ENCODE assay signal across 14 cellular contexts in genomic region chr12:68761442-68761812, GRCh38. TPM values are rescaled to one million over a fixed set of nuclear protein-coding genes. Genes with fewer than 3 reads are reported as not detected.
A peak's percentile ranks its signal among the peaks of the same experiment; 100 is the strongest.
DNase-seq lines count a peak whose midpoint lies in the region; ATAC-seq and TF ChIP-seq lines count a peak whose summit lies in the region.
"Had no signal": no experiment of that assay in that cellular context is flagged by ENCODE, and none has a peak within 500 bp of the region (broad histone marks: within the 10 kb centered on the region; RNA-seq: fewer than 3 reads in every experiment).

No MANE protein-coding gene starts in this region.

- peaks cover 36% of the 10 kb centered on the region for H3K36me3 Mint-ChIP-seq in WTC11
- H3K36me3 Mint-ChIP-seq in stimulated activated effector memory CD8-positive, alpha-beta T cell treated with anti-CD3 and anti-CD28 coated beads, Interleukin-12 subunit alpha, Interleukin-12 subunit beta, amount 100 ng/mL, for 72 hours = peaks cover 46% of the 10 kb centered on the region

- H3K9ac ChIP-seq in BLaER1 = no peak overlapping the region; the same call in 1 of the 2 replicates

- H3K27me3 Mint-ChIP-seq in WTC11 (ENCODE audit: low read depth) = no peaks in the 10 kb centered on the region
- H3K27me3 Mint-ChIP-seq: CD8-positive, alpha-beta memory T cell had no signal

- no peaks in the 10 kb centered on the region for H3K27me3 ChIP-seq in BLaER1
- H3K27me3 ChIP-seq in right lobe of liver = no peaks in the 10 kb centered on the region
- H3K27me3 ChIP-seq: BE2C had no signal

- POLR2A ChIA-PET in WTC11 (lab: Charles Lee) = no interaction called here

- H3K4me3 ChIP-seq in BLaER1 = no peak overlapping the region
- no peak overlapping the region for H3K4me3 ChIP-seq in right lobe of liver

- H3K36me3 ChIP-seq in BLaER1 = peaks cover 98% of the 10 kb centered on the region
- H3K36me3 ChIP-seq in right lobe of liver = peaks cover 0 to 6% (median 0%) of the 10 kb centered on the region in 4 donors
- H3K36me3 ChIP-seq: BE2C had no signal

- H3K9me3 ChIP-seq in BLaER1 = no peaks in the 10 kb centered on the region
- no peaks in the 10 kb centered on the region for H3K9me3 ChIP-seq in right lobe of liver
- H3K9me3 ChIP-seq: BE2C had no signal

- H3K27ac ChIP-seq in BLaER1 (0 out of 2 replicates have a peak overlapping the region, but pooled peaks have one; percentile 0), right lobe of liver (no peak overlapping the region)

- H3K4me1 ChIP-seq in BLaER1 = peaks cover 35% of the 10 kb centered on the region
- no peaks in the 10 kb centered on the region for H3K4me1 ChIP-seq in right lobe of liver
- H3K4me1 ChIP-seq: BE2C had no signal

- intact Hi-C loops in right lobe of liver (cut with DNase I) = no loop called here

- H3K9me3 Mint-ChIP-seq in WTC11 = no peaks in the 10 kb centered on the region
- H3K9me3 Mint-ChIP-seq in stimulated activated effector memory CD8-positive, alpha-beta T cell treated with anti-CD3 and anti-CD28 coated beads, Interleukin-12 subunit alpha, Interleukin-12 subunit beta, amount 100 ng/mL, for 72 hours = no peaks in the 10 kb centered on the region
- H3K9me3 Mint-ChIP-seq: CD14-positive monocyte; CD8-positive, alpha-beta memory T cell; H9 had no signal

- no peak for DNase-seq in WTC11 (ENCODE audit: low spot score)
- DNase-seq in right lobe of liver = no peak
- no peak for DNase-seq in stimulated activated effector memory CD8-positive, alpha-beta T cell treated with anti-CD3 and anti-CD28 coated beads, Interleukin-12 subunit alpha, Interleukin-12 subunit beta, amount 100 ng/mL, for 72 hours (ENCODE audit: low spot score in 2 of 2)
- DNase-seq in cerebellar cortex (ENCODE audit: low spot score) = no peak
- no peak for DNase-seq in amygdala (lab: John Stamatoyannopoulos, UW)
- DNase-seq: BE2C; CD8-positive, alpha-beta memory T cell; DMS53; GF-D8; GOT3; H9 had no signal

- WGBS in right lobe of liver (ENCODE audit: insufficient coverage, low coverage, low lambda C conversion rate, missing lambda C conversion rate) = 45% methylated on average over 1 of the region's 3 CpGs

- ATAC-seq in WTC11 = no peak
- ATAC-seq in right lobe of liver = peak; percentile 47 to 87 (median 78)
- ATAC-seq in stimulated activated effector memory CD8-positive, alpha-beta T cell treated with anti-CD3 and anti-CD28 coated beads, Interleukin-12 subunit alpha, Interleukin-12 subunit beta, amount 100 ng/mL, for 72 hours = no peak
- ATAC-seq in HG02970 (IDR thresholded peaks at IDR 0.05; ENCODE audit: low FRiP score, unreplicated experiment) = no peak

- TF ChIP-seq CTCF in WTC11 (IDR thresholded peaks at IDR 0.05) = no peak
- TF ChIP-seq CTCF in right lobe of liver (IDR thresholded peaks at IDR 0.05) = peak in 3 of 4 donors; percentile 10 to 28 (median 12)

- no peak for TF ChIP-seq POLR2A in right lobe of liver (IDR thresholded peaks at IDR 0.05)

- CTCF ChIA-PET in WTC11 (lab: Charles Lee) = no interaction called here

- H4K20me1 ChIP-seq in BLaER1 = no peaks in the 10 kb centered on the region

- no peak overlapping the region for H3K4me3 Mint-ChIP-seq in WTC11
- no peak overlapping the region for H3K4me3 Mint-ChIP-seq in stimulated activated effector memory CD8-positive, alpha-beta T cell treated with anti-CD3 and anti-CD28 coated beads, Interleukin-12 subunit alpha, Interleukin-12 subunit beta, amount 100 ng/mL, for 72 hours
- H3K4me3 Mint-ChIP-seq: CD14-positive monocyte; CD8-positive, alpha-beta memory T cell; H9 had no signal

- peaks cover 7% of the 10 kb centered on the region for H3K4me1 Mint-ChIP-seq in WTC11
- no peaks in the 10 kb centered on the region for H3K4me1 Mint-ChIP-seq in stimulated activated effector memory CD8-positive, alpha-beta T cell treated with anti-CD3 and anti-CD28 coated beads, Interleukin-12 subunit alpha, Interleukin-12 subunit beta, amount 100 ng/mL, for 72 hours
- H3K4me1 Mint-ChIP-seq: CD14-positive monocyte had no signal

- peak overlapping the region; percentile 43; the same call in 1 of the 2 replicates for H3K27ac Mint-ChIP-seq in WTC11
- H3K27ac Mint-ChIP-seq in stimulated activated effector memory CD8-positive, alpha-beta T cell treated with anti-CD3 and anti-CD28 coated beads, Interleukin-12 subunit alpha, Interleukin-12 subunit beta, amount 100 ng/mL, for 72 hours = peak overlapping the region; percentile 86

- H3K4me2 ChIP-seq in BLaER1 = peak overlapping the region; percentile 3; the same call in 1 of the 2 replicates

TF ChIP-seq in WTC11, 78 proteins besides CTCF, POLR2A, EP300 and RAD21:
- TF ChIP-seq CREM (CRISPR knock-in tag; IDR thresholded peaks at IDR 0.05) = no peak
- no peak for TF ChIP-seq ZNF317 (CRISPR knock-in tag; IDR thresholded peaks at IDR 0.05; ENCODE audit: borderline replicate concordance, low read depth)
- no peak for TF ChIP-seq ATF6 (CRISPR knock-in tag; IDR thresholded peaks at IDR 0.05)
- no peak for TF ChIP-seq FOXK1 (CRISPR knock-in tag; IDR thresholded peaks at IDR 0.05)
- TF ChIP-seq ZNF219 (CRISPR knock-in tag; IDR thresholded peaks at IDR 0.05; ENCODE audit: borderline replicate concordance) = no peak
- no peak for TF ChIP-seq SMAD3 (CRISPR knock-in tag; IDR thresholded peaks at IDR 0.05; ENCODE audit: borderline replicate concordance)
- no peak for TF ChIP-seq STAT6 (CRISPR knock-in tag; conservative IDR thresholded peaks at IDR 0.05; ENCODE audit: low read depth)
- TF ChIP-seq JAZF1 (CRISPR knock-in tag; IDR thresholded peaks at IDR 0.05) = no peak
- TF ChIP-seq SOX15 (CRISPR knock-in tag; IDR thresholded peaks at IDR 0.05) = no peak
- TF ChIP-seq AR (CRISPR knock-in tag; IDR thresholded peaks at IDR 0.05) = no peak
- TF ChIP-seq CREB1 (CRISPR knock-in tag; IDR thresholded peaks at IDR 0.05) = no peak
- no peak for TF ChIP-seq IRF2 (CRISPR knock-in tag; IDR thresholded peaks at IDR 0.05; ENCODE audit: borderline replicate concordance, low read depth)

RNA-seq across cellular contexts. Expression of gene SLC35E3, which starts 15.5 kb away (rescaled TPM):
- 11.1 to 11.3 TPM (median 11.1 TPM) in 3 replicates for total RNA-seq in WTC11 (2021)
- total RNA-seq in right lobe of liver = 1 to 10 TPM; 2.4 to 7.7 (median 6.7) TPM

RNA-seq across cellular contexts. Expression of gene MDM2, which starts 46.5 kb away (rescaled TPM):
- total RNA-seq in WTC11 (2021) (130 to 207 TPM (median 137 TPM) in 3 replicates), right lobe of liver (10 to 100 TPM; 56.9 to 74.3 (median 64.0) TPM)

Comparison
In these comparisons a context has a peak if more than half of its experiments do, and no peak if none do; other contexts are left out.
1. ATAC-seq: peak in right lobe of liver (4 of 4); none in WTC11 (single experiment), stimulated activated effector memory CD8-positive, alpha-beta T cell treated with anti-CD3 and anti-CD28 coated beads, Interleukin-12 subunit alpha, Interleukin-12 subunit beta, amount 100 ng/mL, for 72 hours (single experiment) and HG02970 (single experiment).